13 cellular contexts compared by ENCODE assay signal in genomic region chrX:16822723-16823122, GRCh38.
DNase-seq lines count a peak whose midpoint lies in the region; ATAC-seq lines count a peak whose summit lies in the region.
"Had no signal": no experiment of that assay in that cellular context is flagged by ENCODE, and none has a peak within 500 bp of the region (broad histone marks: within the 10 kb centered on the region; RNA-seq: fewer than 3 reads in every experiment).

No MANE protein-coding gene starts in this region.

- no peak for ATAC-seq in HG02852 (IDR thresholded peaks at IDR 0.05; ENCODE audit: unreplicated experiment)

- peak; percentile 35 for DNase-seq in stimulated activated CD4-positive, alpha-beta T cell treated with anti-CD3 and anti-CD28 coated beads, Interleukin-1b, Interleukin-23, amount 100 ng/mL, for 48 hours
- no peak for DNase-seq in stimulated activated CD4-positive, alpha-beta T cell treated with anti-CD3 and anti-CD28 coated beads, Interleukin-15, amount 100 ng/mL, for 24 hours
- DNase-seq in activated T-cell treated with anti-CD3 and anti-CD28 coated beads, Interleukin-2, amount 50 U/mL, for 48 hours: peak; percentile 27 to 32
- DNase-seq in fibroblast of peridontal ligament (ENCODE audit: extremely low read depth) (peak; percentile 63), stromal cell of bone marrow (ENCODE audit: low read depth) (peak; percentile 68), KBM-7 (no peak), NCI-H748 treated with DMSO at 0.1 percent for 48 hours (lab: John Stamatoyannopoulos, UW) (no peak)
- DNase-seq: DND-41; midbrain; NCI-H2081 treated with DMSO at 0.1 percent for 48 hours; stimulated activated CD4-positive, alpha-beta T cell treated with anti-CD3 and anti-CD28 coated beads, Interleukin-4, amount 100 ng/mL, for 1 hour; stimulated activated naive CD4-positive, alpha-beta T cell treated with Interleukin-2 at 50 U/mL for 16 hours had no signal

- in situ Hi-C loops in KBM-7 (cut with MboI; ENCODE audit: low pct_unique_long_range_greater_than_20kb, low sequenced_read_pairs): no loop called here

Comparison
In these comparisons a context has a peak if more than half of its experiments do, and no peak if none do; other contexts are left out.
1. DNase-seq: peak in stimulated activated CD4-positive, alpha-beta T cell treated with anti-CD3 and anti-CD28 coated beads, Interleukin-1b, Interleukin-23, amount 100 ng/mL, for 48 hours (single experiment), activated T-cell treated with anti-CD3 and anti-CD28 coated beads, Interleukin-2, amount 50 U/mL, for 48 hours (2 of 2), fibroblast of peridontal ligament (single experiment) and stromal cell of bone marrow (single experiment); none in stimulated activated CD4-positive, alpha-beta T cell treated with anti-CD3 and anti-CD28 coated beads, Interleukin-15, amount 100 ng/mL, for 24 hours (single experiment), KBM-7 (single experiment) and NCI-H748 treated with DMSO at 0.1 percent for 48 hours (single experiment).